1 cellular context compared by ENCODE assay signal in the genomic region with DNA sequence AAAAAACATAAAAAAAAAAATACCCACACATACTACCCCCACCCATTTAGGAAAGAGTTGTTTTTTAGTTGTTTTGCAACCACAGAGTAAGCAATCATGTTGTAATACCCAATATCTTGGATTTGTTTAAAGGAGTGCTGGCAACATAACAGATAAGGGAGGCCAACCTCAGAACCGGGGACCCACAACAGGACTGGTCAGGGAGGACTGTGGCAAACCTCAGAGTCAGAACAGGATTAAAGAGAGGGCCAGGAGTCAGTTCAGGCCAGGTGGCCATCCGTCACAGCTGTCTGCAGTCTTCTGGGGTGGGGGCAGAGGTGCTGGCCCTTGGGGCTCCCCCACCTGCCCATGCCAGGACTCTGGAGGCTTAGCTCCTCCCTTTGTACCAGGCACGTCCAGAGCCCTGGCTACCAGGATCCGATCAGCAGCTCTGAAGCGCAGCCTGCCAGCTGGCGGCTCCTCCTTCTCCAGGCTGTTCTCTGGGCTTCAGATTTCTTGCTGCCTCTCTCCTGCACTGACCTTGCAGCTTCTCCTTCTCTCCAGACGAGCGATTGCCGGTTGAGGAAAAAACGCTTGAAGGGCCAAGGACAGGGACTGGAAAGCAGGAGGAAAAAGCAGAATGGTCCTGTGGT.
A peak's percentile ranks its signal among the peaks of the same experiment; 100 is the strongest.
TF ChIP-seq lines count a peak whose summit lies in the region.

No MANE protein-coding gene starts in this region.

TF ChIP-seq in liver, 16 proteins besides CTCF, POLR2A, EP300 and RAD21 (continued from another document):
- TF ChIP-seq, protein P1, sequence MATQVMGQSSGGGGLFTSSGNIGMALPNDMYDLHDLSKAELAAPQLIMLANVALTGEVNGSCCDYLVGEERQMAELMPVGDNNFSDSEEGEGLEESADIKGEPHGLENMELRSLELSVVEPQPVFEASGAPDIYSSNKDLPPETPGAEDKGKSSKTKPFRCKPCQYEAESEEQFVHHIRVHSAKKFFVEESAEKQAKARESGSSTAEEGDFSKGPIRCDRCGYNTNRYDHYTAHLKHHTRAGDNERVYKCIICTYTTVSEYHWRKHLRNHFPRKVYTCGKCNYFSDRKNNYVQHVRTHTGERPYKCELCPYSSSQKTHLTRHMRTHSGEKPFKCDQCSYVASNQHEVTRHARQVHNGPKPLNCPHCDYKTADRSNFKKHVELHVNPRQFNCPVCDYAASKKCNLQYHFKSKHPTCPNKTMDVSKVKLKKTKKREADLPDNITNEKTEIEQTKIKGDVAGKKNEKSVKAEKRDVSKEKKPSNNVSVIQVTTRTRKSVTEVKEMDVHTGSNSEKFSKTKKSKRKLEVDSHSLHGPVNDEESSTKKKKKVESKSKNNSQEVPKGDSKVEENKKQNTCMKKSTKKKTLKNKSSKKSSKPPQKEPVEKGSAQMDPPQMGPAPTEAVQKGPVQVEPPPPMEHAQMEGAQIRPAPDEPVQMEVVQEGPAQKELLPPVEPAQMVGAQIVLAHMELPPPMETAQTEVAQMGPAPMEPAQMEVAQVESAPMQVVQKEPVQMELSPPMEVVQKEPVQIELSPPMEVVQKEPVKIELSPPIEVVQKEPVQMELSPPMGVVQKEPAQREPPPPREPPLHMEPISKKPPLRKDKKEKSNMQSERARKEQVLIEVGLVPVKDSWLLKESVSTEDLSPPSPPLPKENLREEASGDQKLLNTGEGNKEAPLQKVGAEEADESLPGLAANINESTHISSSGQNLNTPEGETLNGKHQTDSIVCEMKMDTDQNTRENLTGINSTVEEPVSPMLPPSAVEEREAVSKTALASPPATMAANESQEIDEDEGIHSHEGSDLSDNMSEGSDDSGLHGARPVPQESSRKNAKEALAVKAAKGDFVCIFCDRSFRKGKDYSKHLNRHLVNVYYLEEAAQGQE (IDR thresholded peaks at IDR 0.05): peak; percentile 60
- TF ChIP-seq NR2F2 (IDR thresholded peaks at IDR 0.05): no peak
- TF ChIP-seq FOXA2 (IDR thresholded peaks at IDR 0.05): no peak
- TF ChIP-seq, protein P2, sequence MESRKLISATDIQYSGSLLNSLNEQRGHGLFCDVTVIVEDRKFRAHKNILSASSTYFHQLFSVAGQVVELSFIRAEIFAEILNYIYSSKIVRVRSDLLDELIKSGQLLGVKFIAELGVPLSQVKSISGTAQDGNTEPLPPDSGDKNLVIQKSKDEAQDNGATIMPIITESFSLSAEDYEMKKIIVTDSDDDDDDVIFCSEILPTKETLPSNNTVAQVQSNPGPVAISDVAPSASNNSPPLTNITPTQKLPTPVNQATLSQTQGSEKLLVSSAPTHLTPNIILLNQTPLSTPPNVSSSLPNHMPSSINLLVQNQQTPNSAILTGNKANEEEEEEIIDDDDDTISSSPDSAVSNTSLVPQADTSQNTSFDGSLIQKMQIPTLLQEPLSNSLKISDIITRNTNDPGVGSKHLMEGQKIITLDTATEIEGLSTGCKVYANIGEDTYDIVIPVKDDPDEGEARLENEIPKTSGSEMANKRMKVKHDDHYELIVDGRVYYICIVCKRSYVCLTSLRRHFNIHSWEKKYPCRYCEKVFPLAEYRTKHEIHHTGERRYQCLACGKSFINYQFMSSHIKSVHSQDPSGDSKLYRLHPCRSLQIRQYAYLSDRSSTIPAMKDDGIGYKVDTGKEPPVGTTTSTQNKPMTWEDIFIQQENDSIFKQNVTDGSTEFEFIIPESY (IDR thresholded peaks at IDR 0.05): peak; percentile 66
- peak; percentile 84 to 88 for TF ChIP-seq RXRA (IDR thresholded peaks at IDR 0.05)
